Comparison of ENCODE assay signal across 12 cellular contexts in the genomic region with DNA sequence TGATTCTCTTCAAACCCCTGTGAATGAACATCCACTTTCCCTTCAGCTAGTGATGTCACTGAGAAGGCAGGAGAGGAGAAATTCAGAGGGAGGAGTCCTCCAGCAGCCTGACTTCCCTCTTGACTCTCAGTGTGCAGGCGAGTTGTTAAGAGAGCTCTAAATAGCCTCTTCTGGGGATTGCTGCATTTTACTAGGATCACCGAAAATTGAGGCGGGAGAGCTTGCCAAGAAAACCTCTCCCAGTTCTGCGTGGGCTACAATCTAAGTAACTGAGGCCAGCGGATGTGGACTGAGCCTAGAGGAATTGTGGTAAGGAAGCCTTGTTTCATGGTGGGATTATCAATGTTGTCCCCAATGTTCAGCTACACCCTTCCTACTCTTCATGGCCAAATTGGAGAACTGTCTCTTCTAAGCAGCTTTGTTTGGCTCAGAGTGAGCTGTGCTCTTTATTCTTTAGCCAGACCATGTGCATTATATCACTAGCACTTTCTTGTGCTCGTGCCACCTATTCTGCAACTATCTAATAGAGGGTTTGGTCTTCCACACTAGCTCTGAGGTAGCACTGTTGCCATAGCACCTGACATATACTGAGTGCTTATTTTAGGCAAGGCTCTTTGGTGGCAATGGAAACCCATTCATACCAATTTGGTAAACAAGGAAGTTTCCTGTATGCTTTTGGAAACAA.
DNase-seq lines count a peak whose midpoint lies in the region; ATAC-seq, FAIRE-seq and TF ChIP-seq lines count a peak whose summit lies in the region.
"Had no signal": no experiment of that assay in that cellular context is flagged by ENCODE, and none has a peak within 500 bp of the region (broad histone marks: within the 10 kb centered on the region; RNA-seq: fewer than 3 reads in every experiment).

No MANE protein-coding gene starts in this region.

- FAIRE-seq in urothelium cell line (lab: Jason Lieb, UNC) = peak; percentile 72

- ATAC-seq in GM19452 (IDR thresholded peaks at IDR 0.05; ENCODE audit: unreplicated experiment) (no peak), HG03095 (IDR thresholded peaks at IDR 0.05; ENCODE audit: unreplicated experiment) (no peak), GM18511 (IDR thresholded peaks at IDR 0.05; ENCODE audit: unreplicated experiment) (no peak)
- ATAC-seq: naive thymus-derived CD8-positive, alpha-beta T cell; Panc1 had no signal

- DNase-seq in NCI-H748 (lab: John Stamatoyannopoulos, UW; ENCODE audit: unreplicated experiment) = peak; percentile 4
- DNase-seq in NCI-H748 treated with DMSO at 0.1 percent for 48 hours (lab: John Stamatoyannopoulos, UW) = no peak
- DNase-seq in dorsolateral prefrontal cortex = peak in 7 of 10 donors; percentile 23 to 75 (median 52)
- DNase-seq in middle frontal gyrus (ENCODE audit: extremely low spot score, low spot score) = peak; percentile 53
- no peak for DNase-seq in urothelium cell line (ENCODE audit: low spot score)
- DNase-seq: activated gamma-delta T cell; naive thymus-derived CD8-positive, alpha-beta T cell had no signal

- intact Hi-C loops in dorsolateral prefrontal cortex (cut with DNase I) = no loop called here

- H3K27me3 ChIP-seq in dorsolateral prefrontal cortex = no peaks in the 10 kb centered on the region

- H3K27ac ChIP-seq in dorsolateral prefrontal cortex = peak overlapping the region in 14 of 59 donors; percentile 1 to 64 (median 38)
- H3K27ac ChIP-seq: HL-60 had no signal

- no peak for TF ChIP-seq CTCF in dorsolateral prefrontal cortex (IDR thresholded peaks at IDR 0.05 in 54 of 56, conservative IDR thresholded peaks at IDR 0.05 in 2 of 56; ENCODE audit: low read depth in 1 of 56, partially characterized antibody in 56 of 56)

- H3K4me3 ChIP-seq in dorsolateral prefrontal cortex = no peak overlapping the region

Comparison
In these comparisons a context has a peak if more than half of its experiments do, and no peak if none do; other contexts are left out.
1. DNase-seq: peak in NCI-H748 (single experiment), dorsolateral prefrontal cortex (7 of 10) and middle frontal gyrus (single experiment); none in NCI-H748 treated with DMSO at 0.1 percent for 48 hours (single experiment) and urothelium cell line (single experiment).